ENCODE assay signal across 2 cellular contexts in genomic region chr1:2530501-2531361, GRCh38.
TF ChIP-seq lines count a peak whose summit lies in the region.

No MANE protein-coding gene starts in this region.

TF ChIP-seq in GM12878, 131 proteins besides CTCF, POLR2A, EP300 and RAD21:
- TF ChIP-seq HSF1 (IDR thresholded peaks at IDR 0.05; ENCODE audit: low read depth, low read length) (no peak), HDAC6 (IDR thresholded peaks at IDR 0.05; ENCODE audit: unreplicated experiment) (no peak), SREBF2 (IDR thresholded peaks at IDR 0.05; ENCODE audit: low read length) (no peak), CHD4 (IDR thresholded peaks at IDR 0.05) (no peak), RELA (IDR thresholded peaks at IDR 0.05; ENCODE audit: borderline replicate concordance, partially characterized antibody) (no peak), ZNF217 (IDR thresholded peaks at IDR 0.05) (no peak), POLR2AphosphoS2 (IDR thresholded peaks at IDR 0.05; ENCODE audit: low read depth, low read length) (no peak), RB1 (IDR thresholded peaks at IDR 0.05; ENCODE audit: borderline replicate concordance) (no peak), USF1 (IDR thresholded peaks at IDR 0.05; ENCODE audit: borderline replicate concordance, extremely low read length, insufficient read depth, low read depth, low read length) (no peak), HDAC2 (IDR thresholded peaks at IDR 0.05) (no peak), PBX3 (IDR thresholded peaks at IDR 0.05; ENCODE audit: insufficient replicate concordance, low read depth, low read length) (no peak), USF2 (IDR thresholded peaks at IDR 0.05; ENCODE audit: borderline replicate concordance, low read depth, low read length) (no peak), NBN (IDR thresholded peaks at IDR 0.05) (no peak), CBX5 (IDR thresholded peaks at IDR 0.05; ENCODE audit: low read depth) (no peak), MXI1 (IDR thresholded peaks at IDR 0.05; ENCODE audit: low read depth, low read length) (no peak), E2F4 (IDR thresholded peaks at IDR 0.05; ENCODE audit: low read depth, low read length) (no peak), MLLT1 (IDR thresholded peaks at IDR 0.05) (no peak), IRF5 (IDR thresholded peaks at IDR 0.05; ENCODE audit: borderline replicate concordance) (no peak), ZBED1 (IDR thresholded peaks at IDR 0.05; ENCODE audit: borderline replicate concordance) (no peak)

TF ChIP-seq in neural cell, 6 proteins besides CTCF, POLR2A, EP300 and RAD21:
- TF ChIP-seq TAF1 (IDR thresholded peaks at IDR 0.05; ENCODE audit: low read depth): no peak
- TF ChIP-seq REST (IDR thresholded peaks at IDR 0.05; ENCODE audit: borderline replicate concordance): no peak
- TF ChIP-seq SMC3 (conservative IDR thresholded peaks at IDR 0.05; ENCODE audit: poor library complexity): no peak
- no peak for TF ChIP-seq EZH2 (IDR thresholded peaks at IDR 0.05; ENCODE audit: borderline replicate concordance, insufficient read depth, low read length, poor library complexity, severe bottlenecking)
- TF ChIP-seq POLR2AphosphoS5 (IDR thresholded peaks at IDR 0.05): peak; percentile 23
- TF ChIP-seq MXI1 (conservative IDR thresholded peaks at IDR 0.05; ENCODE audit: poor library complexity, severe bottlenecking): no peak
